In genomic region chr20:50249447-50250388, GRCh38 we compare ENCODE assay signal across 18 cellular contexts.
"Had no signal": no experiment of that assay in that cellular context is flagged by ENCODE, and none has a peak within 500 bp of the region (broad histone marks: within the 10 kb centered on the region; RNA-seq: fewer than 3 reads in every experiment).

No MANE protein-coding gene starts in this region.

- H3K9me3 Mint-ChIP-seq: activated CD8-positive, alpha-beta T cell treated with anti-CD3 and anti-CD28 coated beads for 36 hours; activated T-helper 1 cell treated with anti-CD3 and anti-CD28 coated beads, Interleukin-12 subunit alpha, Interleukin-12 subunit beta, Interleukin-2, Interleukin-4 antibody, amounts not matched to agents 30 ng/mL and 10 ng/mL and 1 ng/mL, durations not matched to agents 14 hours and 24 hours and 36 hours; dendritic cell treated with granulocyte-macrophage colony-stimulating factor and Interleukin-4, amounts not matched to agents 40 ng/mL and 50 ng/mL, for 4 days; immature natural killer cell; neural crest cell; stimulated activated memory B cell treated with anti-CD40 and anti-IgM and Interleukin-4, amounts not matched to agents 10 μg/mL and 1 μg/mL and 100 μg/mL, for 72 hours; T-cell; type B pancreatic cell had no signal

- H3K4me1 ChIP-seq: parathyroid adenoma had no signal

- H3K4me3 Mint-ChIP-seq: activated CD8-positive, alpha-beta T cell treated with anti-CD3 and anti-CD28 coated beads for 36 hours; activated T-helper 1 cell treated with anti-CD3 and anti-CD28 coated beads, Interleukin-12 subunit alpha, Interleukin-12 subunit beta, Interleukin-2, Interleukin-4 antibody, amounts not matched to agents 30 ng/mL and 10 ng/mL and 1 ng/mL, durations not matched to agents 14 hours and 24 hours and 36 hours; dendritic cell treated with granulocyte-macrophage colony-stimulating factor and Interleukin-4, amounts not matched to agents 40 ng/mL and 50 ng/mL, for 4 days; immature natural killer cell; neural crest cell; stimulated activated memory B cell treated with anti-CD40 and anti-IgM and Interleukin-4, amounts not matched to agents 10 μg/mL and 1 μg/mL and 100 μg/mL, for 72 hours; T-cell; type B pancreatic cell had no signal

- H3K9ac ChIP-seq: parathyroid adenoma had no signal

- ATAC-seq: activated CD8-positive, alpha-beta T cell treated with anti-CD3 and anti-CD28 coated beads for 36 hours; stimulated activated memory B cell treated with anti-CD40 and anti-IgM and Interleukin-4, amounts not matched to agents 10 μg/mL and 1 μg/mL and 100 μg/mL, for 72 hours; T-cell had no signal

- H3K36me3 Mint-ChIP-seq: immature natural killer cell; stimulated activated memory B cell treated with anti-CD40 and anti-IgM and Interleukin-4, amounts not matched to agents 10 μg/mL and 1 μg/mL and 100 μg/mL, for 72 hours; T-cell; type B pancreatic cell had no signal

- H3K27me3 Mint-ChIP-seq: activated CD8-positive, alpha-beta T cell treated with anti-CD3 and anti-CD28 coated beads for 36 hours; type B pancreatic cell had no signal

- DNase-seq: activated CD8-positive, alpha-beta memory T cell treated with anti-CD3 and anti-CD28 coated beads, Interleukin-2, amount 50 U/mL, for 4 hours; activated CD8-positive, alpha-beta T cell treated with anti-CD3 and anti-CD28 coated beads for 36 hours; activated naive CD4-positive, alpha-beta T cell; central memory CD4-positive, alpha-beta T cell; glutamatergic neuron; immature natural killer cell; retina; substantia nigra; T-cell; T1000 had no signal

- H3K4me1 Mint-ChIP-seq: immature natural killer cell; stimulated activated memory B cell treated with anti-CD40 and anti-IgM and Interleukin-4, amounts not matched to agents 10 μg/mL and 1 μg/mL and 100 μg/mL, for 72 hours; T-cell had no signal

- H3K4me3 ChIP-seq: SK-N-MC, smooth muscle cell had no signal

- H3K27ac ChIP-seq: parathyroid adenoma, SK-N-MC had no signal

- H3K27ac Mint-ChIP-seq: activated CD8-positive, alpha-beta T cell treated with anti-CD3 and anti-CD28 coated beads for 36 hours; activated T-helper 1 cell treated with anti-CD3 and anti-CD28 coated beads, Interleukin-12 subunit alpha, Interleukin-12 subunit beta, Interleukin-2, Interleukin-4 antibody, amounts not matched to agents 30 ng/mL and 10 ng/mL and 1 ng/mL, durations not matched to agents 14 hours and 24 hours and 36 hours; dendritic cell treated with granulocyte-macrophage colony-stimulating factor and Interleukin-4, amounts not matched to agents 40 ng/mL and 50 ng/mL, for 4 days; stimulated activated memory B cell treated with anti-CD40 and anti-IgM and Interleukin-4, amounts not matched to agents 10 μg/mL and 1 μg/mL and 100 μg/mL, for 72 hours; T-cell had no signal
